11 cellular contexts compared by ENCODE assay signal in the genomic region with DNA sequence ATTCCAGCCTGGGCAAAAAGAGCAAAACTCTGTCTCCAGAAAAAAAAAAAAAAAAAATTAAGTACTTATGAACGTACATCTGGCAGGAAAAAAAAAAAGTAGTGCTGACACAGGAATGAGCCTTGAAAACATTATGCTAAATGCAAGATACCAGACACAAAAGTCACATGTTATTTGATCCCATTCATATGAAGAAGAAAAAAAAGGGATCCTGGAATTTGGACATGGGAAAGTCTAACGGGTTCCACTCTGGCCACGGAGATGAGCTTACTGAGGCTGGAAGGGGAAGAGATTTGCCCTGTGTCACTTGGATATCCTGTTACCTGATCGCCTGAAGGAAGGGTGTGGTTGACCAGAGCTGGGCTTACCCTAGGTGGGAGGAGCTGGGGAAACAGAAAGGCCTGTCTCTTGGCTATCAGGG.
DNase-seq lines count a peak whose midpoint lies in the region; ATAC-seq and TF ChIP-seq lines count a peak whose summit lies in the region.
"Had no signal": no experiment of that assay in that cellular context is flagged by ENCODE, and none has a peak within 500 bp of the region (broad histone marks: within the 10 kb centered on the region; RNA-seq: fewer than 3 reads in every experiment).

No MANE protein-coding gene starts in this region.

- H3K79me2 ChIP-seq in MM.1S (ENCODE audit: low read length), result no peaks in the 10 kb centered on the region

- H3K9me3 ChIP-seq in MM.1S (replicated peaks; ENCODE audit: insufficient read depth, low read length), result no peaks in the 10 kb centered on the region
- H3K9me3 ChIP-seq: esophagus squamous epithelium had no signal

- in situ Hi-C loops in astrocyte of the spinal cord (cut with HindIII; ENCODE audit: low sequenced_read_pairs), result no loop called here

- no peak for ATAC-seq in GM21786 (IDR thresholded peaks at IDR 0.05; ENCODE audit: unreplicated experiment)

- no peaks in the 10 kb centered on the region for H3K27me3 ChIP-seq in MM.1S (replicated peaks; ENCODE audit: insufficient read depth, low read length)
- H3K27me3 ChIP-seq: esophagus squamous epithelium had no signal

- no peak overlapping the region for H3K4me3 Mint-ChIP-seq in activated naive CD8-positive, alpha-beta T cell treated with anti-CD3 and anti-CD28 coated beads for 36 hours

- DNase-seq in DMS53 (lab: John Stamatoyannopoulos, UW) (peak; percentile 51), MM.1S (peak; percentile 54), astrocyte of the spinal cord (ENCODE audit: low read depth, low spot score) (peak; percentile 48), myocyte (ENCODE audit: low read depth) (peak; percentile 58), NCI-H2081 (lab: John Stamatoyannopoulos, UW) (no peak)
- no peak for DNase-seq in activated naive CD8-positive, alpha-beta T cell treated with anti-CD3 and anti-CD28 coated beads for 36 hours
- no peak for DNase-seq in activated CD4-positive, alpha-beta T cell treated with anti-CD3 and anti-CD28 coated beads, Interleukin-2, amount 50 U/mL, for 4 hours
- DNase-seq: activated CD8-positive, alpha-beta memory T cell treated with anti-CD3 and anti-CD28 coated beads for 24 hours; DMS79 treated with DMSO at 0.1 percent for 48 hours; esophagus squamous epithelium had no signal

- H3K4me1 Mint-ChIP-seq in activated naive CD8-positive, alpha-beta T cell treated with anti-CD3 and anti-CD28 coated beads for 36 hours, result no peaks in the 10 kb centered on the region

- no peaks in the 10 kb centered on the region for H3K36me3 Mint-ChIP-seq in activated naive CD8-positive, alpha-beta T cell treated with anti-CD3 and anti-CD28 coated beads for 36 hours

- H3K9me2 ChIP-seq in MM.1S (replicated peaks; ENCODE audit: insufficient read depth, low read length), result no peaks in the 10 kb centered on the region

- H3K4me3 ChIP-seq in MM.1S (ENCODE audit: low read length) (no peak overlapping the region), astrocyte of the spinal cord (ENCODE audit: low read depth, low read length) (no peak overlapping the region)
- H3K4me3 ChIP-seq: esophagus squamous epithelium had no signal

- no peak for TF ChIP-seq CTCF in MM.1S (IDR thresholded peaks at IDR 0.05; ENCODE audit: low read length)
- TF ChIP-seq CTCF in astrocyte of the spinal cord (IDR thresholded peaks at IDR 0.05; ENCODE audit: low read depth, low read length), result no peak

- no peaks in the 10 kb centered on the region for H3K27me3 Mint-ChIP-seq in activated naive CD8-positive, alpha-beta T cell treated with anti-CD3 and anti-CD28 coated beads for 36 hours

- H4K20me1 ChIP-seq in MM.1S (ENCODE audit: insufficient read depth, low read length), result no peaks in the 10 kb centered on the region

- H3F3A ChIP-seq in MM.1S (ENCODE audit: insufficient read depth, low read length), result no peaks in the 10 kb centered on the region

- H3K9me3 Mint-ChIP-seq in activated naive CD8-positive, alpha-beta T cell treated with anti-CD3 and anti-CD28 coated beads for 36 hours, result no peaks in the 10 kb centered on the region

- H3K4me2 ChIP-seq in MM.1S (ENCODE audit: low read depth, low read length), result peak overlapping the region; percentile 38; the same call in 1 of the 2 replicates

- H3K36me3 ChIP-seq in MM.1S (replicated peaks; ENCODE audit: insufficient read depth, low read length), result no peaks in the 10 kb centered on the region
- H3K36me3 ChIP-seq: esophagus squamous epithelium had no signal

- H3K9ac ChIP-seq in MM.1S (ENCODE audit: low read length), result no peak overlapping the region

- peaks cover 11% of the 10 kb centered on the region for H3K4me1 ChIP-seq in MM.1S (ENCODE audit: low read length)

- H3K27ac Mint-ChIP-seq in activated naive CD8-positive, alpha-beta T cell treated with anti-CD3 and anti-CD28 coated beads for 36 hours, result no peak overlapping the region

- H3K27ac ChIP-seq in MM.1S (ENCODE audit: low read length), result no peak overlapping the region
- H3K27ac ChIP-seq: esophagus squamous epithelium had no signal

- no peak overlapping the region for H2AFZ ChIP-seq in MM.1S (ENCODE audit: low read length)

Comparison
In these comparisons a context has a peak if more than half of its experiments do, and no peak if none do; other contexts are left out.
1. DNase-seq: peak in DMS53 (single experiment), MM.1S (single experiment), astrocyte of the spinal cord (single experiment) and myocyte (single experiment); none in NCI-H2081 (0 of 2), activated naive CD8-positive, alpha-beta T cell treated with anti-CD3 and anti-CD28 coated beads for 36 hours (single experiment) and activated CD4-positive, alpha-beta T cell treated with anti-CD3 and anti-CD28 coated beads, Interleukin-2, amount 50 U/mL, for 4 hours (0 of 2).